ENCODE assay signal across 27 cellular contexts in genomic region chr10:19426039-19426438, GRCh38.
DNase-seq lines count a peak whose midpoint lies in the region; TF ChIP-seq lines count a peak whose summit lies in the region.
"Had no signal": no experiment of that assay in that cellular context is flagged by ENCODE, and none has a peak within 500 bp of the region (broad histone marks: within the 10 kb centered on the region; RNA-seq: fewer than 3 reads in every experiment).

No MANE protein-coding gene starts in this region.

- no peak overlapping the region for H2BK5ac ChIP-seq in neuronal stem cell (ENCODE audit: low read length)

- H2AFZ ChIP-seq in neural cell (ENCODE audit: low read depth, low read length) (no peak overlapping the region), neuronal stem cell (ENCODE audit: low read length) (no peak overlapping the region)

- no peaks in the 10 kb centered on the region for H3K79me1 ChIP-seq in neuronal stem cell (ENCODE audit: low read depth, low read length)

- H3K27ac ChIP-seq in neural cell (ENCODE audit: low read length) (no peak overlapping the region), neuronal stem cell (replicated peaks; ENCODE audit: low read length) (no peak overlapping the region)
- H3K27ac ChIP-seq: 22Rv1; A549; BLaER1; BLaER1 treated with 17β-estradiol and CSF1 and Interleukin-3, amounts not matched to agents 10 nM and 100 nM; C4-2B had no signal

- no peaks in the 10 kb centered on the region for H4K20me1 ChIP-seq in neural cell (ENCODE audit: insufficient read depth)
- H4K20me1 ChIP-seq: BLaER1; BLaER1 treated with 17β-estradiol and CSF1 and Interleukin-3, amounts not matched to agents 10 nM and 100 nM had no signal

- H3K27me3 ChIP-seq in neural cell (ENCODE audit: insufficient read depth, low read depth, low read length) = no peaks in the 10 kb centered on the region
- no peaks in the 10 kb centered on the region for H3K27me3 ChIP-seq in neuronal stem cell (ENCODE audit: control insufficient read depth in 3 of 3, insufficient read depth in 3 of 3, low read depth in 1 of 3, low read length in 3 of 3)
- H3K27me3 ChIP-seq: BE2C; BLaER1; BLaER1 treated with 17β-estradiol and CSF1 and Interleukin-3, amounts not matched to agents 10 nM and 100 nM had no signal

- H3K4ac ChIP-seq in neuronal stem cell (ENCODE audit: low read length) = no peak overlapping the region

- H3K18ac ChIP-seq in neuronal stem cell (ENCODE audit: low read length) = no peak overlapping the region

- no peaks in the 10 kb centered on the region for H3K36me3 ChIP-seq in neural cell (ENCODE audit: insufficient read depth, low read length)
- no peaks in the 10 kb centered on the region for H3K36me3 ChIP-seq in neuronal stem cell (replicated peaks in 1 of 2; ENCODE audit: control insufficient read depth in 2 of 2, insufficient read depth in 2 of 2, low read length in 2 of 2)
- H3K36me3 ChIP-seq: BE2C; BLaER1; BLaER1 treated with 17β-estradiol and CSF1 and Interleukin-3, amounts not matched to agents 10 nM and 100 nM had no signal

- no peak overlapping the region for H3K14ac ChIP-seq in neuronal stem cell (ENCODE audit: low read length)

- no peak for TF ChIP-seq CTCF in neural cell (IDR thresholded peaks at IDR 0.05; ENCODE audit: poor library complexity, severe bottlenecking)

- H3K9ac ChIP-seq in neural cell (ENCODE audit: low read length) (no peak overlapping the region), neuronal stem cell (ENCODE audit: low read depth, low read length, poor library complexity) (no peak overlapping the region)
- H3K9ac ChIP-seq: BLaER1; BLaER1 treated with 17β-estradiol and CSF1 and Interleukin-3, amounts not matched to agents 10 nM and 100 nM had no signal

- H3K23ac ChIP-seq in neuronal stem cell (ENCODE audit: low read depth, low read length, poor library complexity) = no peak overlapping the region

- H3K4me2 ChIP-seq in neural cell (ENCODE audit: low read length) = no peak overlapping the region
- H3K4me2 ChIP-seq in neuronal stem cell (ENCODE audit: insufficient read depth, low read length, poor library complexity, severe bottlenecking) = no peak overlapping the region
- H3K4me2 ChIP-seq: A549; BLaER1; BLaER1 treated with 17β-estradiol and CSF1 and Interleukin-3, amounts not matched to agents 10 nM and 100 nM had no signal

- no peak overlapping the region for H2BK12ac ChIP-seq in neuronal stem cell (ENCODE audit: low read length)

- H2BK120ac ChIP-seq in neuronal stem cell (ENCODE audit: low read depth, low read length) = no peak overlapping the region

- DNase-seq in neuronal stem cell (ENCODE audit: low spot score) = no peak
- DNase-seq: 8988T; ACHN; AML-193; BE2C; C1 segment of cervical spinal cord; Caco-2; Calu3; CD4-positive, alpha-beta memory T cell; CD4-positive, alpha-beta T cell; CD4-positive, CD25-positive, alpha-beta regulatory T cell; CD8-positive, alpha-beta memory T cell; CD8-positive, alpha-beta T cell; COR-L47; DMS 273 treated with DMSO at 0.1 percent for 48 hours; DMS153; DMS53; DMS79; DMS79 treated with DMSO at 0.1 percent for 48 hours; DND-41; EL had no signal

- H4K91ac ChIP-seq in neuronal stem cell (ENCODE audit: low read depth, low read length, poor library complexity) = no peak overlapping the region

- H3K4me1 ChIP-seq in neuronal stem cell (ENCODE audit: control insufficient read depth in 2 of 2, insufficient read depth in 1 of 2, low read depth in 1 of 2, low read length in 2 of 2) = no peaks in the 10 kb centered on the region
- H3K4me1 ChIP-seq: A549; BE2C; BLaER1; BLaER1 treated with 17β-estradiol and CSF1 and Interleukin-3, amounts not matched to agents 10 nM and 100 nM; Caco-2 had no signal

- no peaks in the 10 kb centered on the region for H3K79me2 ChIP-seq in neural cell (replicated peaks; ENCODE audit: insufficient read depth, low read length)

- H3K4me3 ChIP-seq in neural cell (ENCODE audit: low read length) (no peak overlapping the region), neuronal stem cell (ENCODE audit: low read length in 2 of 2) (no peak overlapping the region)
- H3K4me3 ChIP-seq: A549; BLaER1; BLaER1 treated with 17β-estradiol and CSF1 and Interleukin-3, amounts not matched to agents 10 nM and 100 nM had no signal

- no peaks in the 10 kb centered on the region for H3F3A ChIP-seq in neural cell (ENCODE audit: insufficient read depth, low read length, poor library complexity, severe bottlenecking)

- peak; percentile 84 for TF ChIP-seq EP300 in neural cell (conservative IDR thresholded peaks at IDR 0.05; ENCODE audit: poor library complexity, severe bottlenecking)

- no peak for TF ChIP-seq RAD21 in neural cell (conservative IDR thresholded peaks at IDR 0.05)

- H2BK15ac ChIP-seq in neuronal stem cell (ENCODE audit: low read length) = no peak overlapping the region

- H3K9me3 ChIP-seq in neural cell (ENCODE audit: low read length) (no peaks in the 10 kb centered on the region), neuronal stem cell (replicated peaks in 1 of 2; ENCODE audit: control insufficient read depth in 2 of 2, insufficient read depth in 1 of 2, low read depth in 1 of 2, low read length in 2 of 2) (no peaks in the 10 kb centered on the region)
- H3K9me3 ChIP-seq: A549; BE2C; BLaER1; BLaER1 treated with 17β-estradiol and CSF1 and Interleukin-3, amounts not matched to agents 10 nM and 100 nM; Caco-2 had no signal

- H2AK5ac ChIP-seq in neuronal stem cell (ENCODE audit: low read depth, low read length) = no peak overlapping the region

- no peak overlapping the region for H4K8ac ChIP-seq in neuronal stem cell (ENCODE audit: low read depth, low read length)

- H3K9me2 ChIP-seq in neural cell (ENCODE audit: insufficient read depth, low read length) = no peaks in the 10 kb centered on the region

TF ChIP-seq in neural cell, 6 proteins besides CTCF, POLR2A, EP300 and RAD21:
- TF ChIP-seq REST (IDR thresholded peaks at IDR 0.05; ENCODE audit: borderline replicate concordance) = peak; percentile 61
- no peak for TF ChIP-seq SMC3 (conservative IDR thresholded peaks at IDR 0.05; ENCODE audit: poor library complexity)
- TF ChIP-seq POLR2AphosphoS5 (IDR thresholded peaks at IDR 0.05) = peak; percentile 75
